In the genomic region with DNA sequence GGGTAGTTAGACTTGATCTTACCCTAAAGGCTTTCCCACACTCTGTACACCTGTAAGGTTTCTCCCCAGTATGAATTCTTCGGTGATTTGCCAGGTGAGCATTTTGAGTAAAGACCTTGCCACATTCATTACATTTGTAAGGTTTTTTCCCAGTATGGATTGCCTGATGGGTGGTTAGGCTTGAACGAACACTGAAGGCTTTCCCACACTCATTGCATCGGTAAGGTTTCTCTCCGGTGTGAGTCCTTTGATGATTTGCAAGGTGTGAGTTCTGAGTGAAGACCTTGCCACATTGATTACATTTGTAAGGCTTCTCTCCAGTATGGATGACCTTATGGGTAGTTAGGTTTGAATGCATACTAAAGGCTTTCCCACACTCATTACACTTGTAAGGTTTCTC, we compare ENCODE assay signal across 1 cellular context.
TF ChIP-seq lines count a peak whose summit lies in the region.

No MANE protein-coding gene starts in this region.

TF ChIP-seq in GM12878, 131 proteins besides CTCF, POLR2A, EP300 and RAD21:
- no peak for TF ChIP-seq SUPT20H (IDR thresholded peaks at IDR 0.05; ENCODE audit: borderline replicate concordance, control insufficient read depth, low read depth, low read length)
- no peak for TF ChIP-seq PML (IDR thresholded peaks at IDR 0.05; ENCODE audit: low read length)
- TF ChIP-seq, protein P1, sequence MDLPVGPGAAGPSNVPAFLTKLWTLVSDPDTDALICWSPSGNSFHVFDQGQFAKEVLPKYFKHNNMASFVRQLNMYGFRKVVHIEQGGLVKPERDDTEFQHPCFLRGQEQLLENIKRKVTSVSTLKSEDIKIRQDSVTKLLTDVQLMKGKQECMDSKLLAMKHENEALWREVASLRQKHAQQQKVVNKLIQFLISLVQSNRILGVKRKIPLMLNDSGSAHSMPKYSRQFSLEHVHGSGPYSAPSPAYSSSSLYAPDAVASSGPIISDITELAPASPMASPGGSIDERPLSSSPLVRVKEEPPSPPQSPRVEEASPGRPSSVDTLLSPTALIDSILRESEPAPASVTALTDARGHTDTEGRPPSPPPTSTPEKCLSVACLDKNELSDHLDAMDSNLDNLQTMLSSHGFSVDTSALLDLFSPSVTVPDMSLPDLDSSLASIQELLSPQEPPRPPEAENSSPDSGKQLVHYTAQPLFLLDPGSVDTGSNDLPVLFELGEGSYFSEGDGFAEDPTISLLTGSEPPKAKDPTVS (IDR thresholded peaks at IDR 0.05; ENCODE audit: low read depth, low read length): no peak
- TF ChIP-seq, protein P2, sequence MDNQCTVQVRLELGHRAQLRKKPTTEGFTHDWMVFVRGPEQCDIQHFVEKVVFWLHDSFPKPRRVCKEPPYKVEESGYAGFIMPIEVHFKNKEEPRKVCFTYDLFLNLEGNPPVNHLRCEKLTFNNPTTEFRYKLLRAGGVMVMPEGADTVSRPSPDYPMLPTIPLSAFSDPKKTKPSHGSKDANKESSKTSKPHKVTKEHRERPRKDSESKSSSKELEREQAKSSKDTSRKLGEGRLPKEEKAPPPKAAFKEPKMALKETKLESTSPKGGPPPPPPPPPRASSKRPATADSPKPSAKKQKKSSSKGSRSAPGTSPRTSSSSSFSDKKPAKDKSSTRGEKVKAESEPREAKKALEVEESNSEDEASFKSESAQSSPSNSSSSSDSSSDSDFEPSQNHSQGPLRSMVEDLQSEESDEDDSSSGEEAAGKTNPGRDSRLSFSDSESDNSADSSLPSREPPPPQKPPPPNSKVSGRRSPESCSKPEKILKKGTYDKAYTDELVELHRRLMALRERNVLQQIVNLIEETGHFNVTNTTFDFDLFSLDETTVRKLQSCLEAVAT (IDR thresholded peaks at IDR 0.05): 0 out of 2 replicates have a peak, but pooled peaks have one; percentile 23
- TF ChIP-seq KAT2A (conservative IDR thresholded peaks at IDR 0.05; ENCODE audit: control insufficient read depth, low read depth, low read length): no peak
- TF ChIP-seq RBBP5 (conservative IDR thresholded peaks at IDR 0.05): no peak
- TF ChIP-seq KLF5 (IDR thresholded peaks at IDR 0.05; ENCODE audit: partially characterized antibody): peak; percentile 74
- TF ChIP-seq BRCA1 (IDR thresholded peaks at IDR 0.05; ENCODE audit: low read depth, low read length): no peak
- TF ChIP-seq, protein P3, sequence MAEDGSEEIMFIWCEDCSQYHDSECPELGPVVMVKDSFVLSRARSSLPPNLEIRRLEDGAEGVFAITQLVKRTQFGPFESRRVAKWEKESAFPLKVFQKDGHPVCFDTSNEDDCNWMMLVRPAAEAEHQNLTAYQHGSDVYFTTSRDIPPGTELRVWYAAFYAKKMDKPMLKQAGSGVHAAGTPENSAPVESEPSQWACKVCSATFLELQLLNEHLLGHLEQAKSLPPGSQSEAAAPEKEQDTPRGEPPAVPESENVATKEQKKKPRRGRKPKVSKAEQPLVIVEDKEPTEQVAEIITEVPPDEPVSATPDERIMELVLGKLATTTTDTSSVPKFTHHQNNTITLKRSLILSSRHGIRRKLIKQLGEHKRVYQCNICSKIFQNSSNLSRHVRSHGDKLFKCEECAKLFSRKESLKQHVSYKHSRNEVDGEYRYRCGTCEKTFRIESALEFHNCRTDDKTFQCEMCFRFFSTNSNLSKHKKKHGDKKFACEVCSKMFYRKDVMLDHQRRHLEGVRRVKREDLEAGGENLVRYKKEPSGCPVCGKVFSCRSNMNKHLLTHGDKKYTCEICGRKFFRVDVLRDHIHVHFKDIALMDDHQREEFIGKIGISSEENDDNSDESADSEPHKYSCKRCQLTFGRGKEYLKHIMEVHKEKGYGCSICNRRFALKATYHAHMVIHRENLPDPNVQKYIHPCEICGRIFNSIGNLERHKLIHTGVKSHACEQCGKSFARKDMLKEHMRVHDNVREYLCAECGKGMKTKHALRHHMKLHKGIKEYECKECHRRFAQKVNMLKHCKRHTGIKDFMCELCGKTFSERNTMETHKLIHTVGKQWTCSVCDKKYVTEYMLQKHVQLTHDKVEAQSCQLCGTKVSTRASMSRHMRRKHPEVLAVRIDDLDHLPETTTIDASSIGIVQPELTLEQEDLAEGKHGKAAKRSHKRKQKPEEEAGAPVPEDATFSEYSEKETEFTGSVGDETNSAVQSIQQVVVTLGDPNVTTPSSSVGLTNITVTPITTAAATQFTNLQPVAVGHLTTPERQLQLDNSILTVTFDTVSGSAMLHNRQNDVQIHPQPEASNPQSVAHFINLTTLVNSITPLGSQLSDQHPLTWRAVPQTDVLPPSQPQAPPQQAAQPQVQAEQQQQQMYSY (CRISPR knock-in tag; IDR thresholded peaks at IDR 0.05): no peak
- TF ChIP-seq RUNX3 (IDR thresholded peaks at IDR 0.05; ENCODE audit: low read length): no peak
- TF ChIP-seq, protein P4, sequence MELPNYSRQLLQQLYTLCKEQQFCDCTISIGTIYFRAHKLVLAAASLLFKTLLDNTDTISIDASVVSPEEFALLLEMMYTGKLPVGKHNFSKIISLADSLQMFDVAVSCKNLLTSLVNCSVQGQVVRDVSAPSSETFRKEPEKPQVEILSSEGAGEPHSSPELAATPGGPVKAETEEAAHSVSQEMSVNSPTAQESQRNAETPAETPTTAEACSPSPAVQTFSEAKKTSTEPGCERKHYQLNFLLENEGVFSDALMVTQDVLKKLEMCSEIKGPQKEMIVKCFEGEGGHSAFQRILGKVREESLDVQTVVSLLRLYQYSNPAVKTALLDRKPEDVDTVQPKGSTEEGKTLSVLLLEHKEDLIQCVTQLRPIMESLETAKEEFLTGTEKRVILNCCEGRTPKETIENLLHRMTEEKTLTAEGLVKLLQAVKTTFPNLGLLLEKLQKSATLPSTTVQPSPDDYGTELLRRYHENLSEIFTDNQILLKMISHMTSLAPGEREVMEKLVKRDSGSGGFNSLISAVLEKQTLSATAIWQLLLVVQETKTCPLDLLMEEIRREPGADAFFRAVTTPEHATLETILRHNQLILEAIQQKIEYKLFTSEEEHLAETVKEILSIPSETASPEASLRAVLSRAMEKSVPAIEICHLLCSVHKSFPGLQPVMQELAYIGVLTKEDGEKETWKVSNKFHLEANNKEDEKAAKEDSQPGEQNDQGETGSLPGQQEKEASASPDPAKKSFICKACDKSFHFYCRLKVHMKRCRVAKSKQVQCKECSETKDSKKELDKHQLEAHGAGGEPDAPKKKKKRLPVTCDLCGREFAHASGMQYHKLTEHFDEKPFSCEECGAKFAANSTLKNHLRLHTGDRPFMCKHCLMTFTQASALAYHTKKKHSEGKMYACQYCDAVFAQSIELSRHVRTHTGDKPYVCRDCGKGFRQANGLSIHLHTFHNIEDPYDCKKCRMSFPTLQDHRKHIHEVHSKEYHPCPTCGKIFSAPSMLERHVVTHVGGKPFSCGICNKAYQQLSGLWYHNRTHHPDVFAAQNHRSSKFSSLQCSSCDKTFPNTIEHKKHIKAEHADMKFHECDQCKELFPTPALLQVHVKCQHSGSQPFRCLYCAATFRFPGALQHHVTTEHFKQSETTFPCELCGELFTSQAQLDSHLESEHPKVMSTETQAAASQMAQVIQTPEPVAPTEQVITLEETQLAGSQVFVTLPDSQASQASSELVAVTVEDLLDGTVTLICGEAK (IDR thresholded peaks at IDR 0.05; ENCODE audit: borderline replicate concordance): no peak
- TF ChIP-seq CREM (IDR thresholded peaks at IDR 0.05; ENCODE audit: low read depth): no peak
- TF ChIP-seq NR2F1 (conservative IDR thresholded peaks at IDR 0.05): no peak
- TF ChIP-seq, protein P5, sequence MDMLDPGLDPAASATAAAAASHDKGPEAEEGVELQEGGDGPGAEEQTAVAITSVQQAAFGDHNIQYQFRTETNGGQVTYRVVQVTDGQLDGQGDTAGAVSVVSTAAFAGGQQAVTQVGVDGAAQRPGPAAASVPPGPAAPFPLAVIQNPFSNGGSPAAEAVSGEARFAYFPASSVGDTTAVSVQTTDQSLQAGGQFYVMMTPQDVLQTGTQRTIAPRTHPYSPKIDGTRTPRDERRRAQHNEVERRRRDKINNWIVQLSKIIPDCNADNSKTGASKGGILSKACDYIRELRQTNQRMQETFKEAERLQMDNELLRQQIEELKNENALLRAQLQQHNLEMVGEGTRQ (IDR thresholded peaks at IDR 0.05; ENCODE audit: borderline replicate concordance, low read depth, low read length): no peak
- no peak for TF ChIP-seq ZNF217 (IDR thresholded peaks at IDR 0.05)
- no peak for TF ChIP-seq SPI1 (IDR thresholded peaks at IDR 0.05; ENCODE audit: borderline replicate concordance, insufficient read depth, low read depth, low read length)
TF ChIP-seq in GM12878: peak in this region for 2.
